1 cellular context compared by ENCODE assay signal in genomic region chr12:24708718-24709117, GRCh38.
TF ChIP-seq lines count a peak whose summit lies in the region.

No MANE protein-coding gene starts in this region.

TF ChIP-seq in neural cell, 6 proteins besides CTCF, POLR2A, EP300 and RAD21 (continued from another document):
- no peak for TF ChIP-seq REST (IDR thresholded peaks at IDR 0.05; ENCODE audit: borderline replicate concordance)
- no peak for TF ChIP-seq EZH2 (IDR thresholded peaks at IDR 0.05; ENCODE audit: borderline replicate concordance, insufficient read depth, low read length, poor library complexity, severe bottlenecking)
- TF ChIP-seq MXI1 (conservative IDR thresholded peaks at IDR 0.05; ENCODE audit: poor library complexity, severe bottlenecking): no peak
- TF ChIP-seq TAF1 (IDR thresholded peaks at IDR 0.05; ENCODE audit: low read depth): no peak
